In the genomic region with DNA sequence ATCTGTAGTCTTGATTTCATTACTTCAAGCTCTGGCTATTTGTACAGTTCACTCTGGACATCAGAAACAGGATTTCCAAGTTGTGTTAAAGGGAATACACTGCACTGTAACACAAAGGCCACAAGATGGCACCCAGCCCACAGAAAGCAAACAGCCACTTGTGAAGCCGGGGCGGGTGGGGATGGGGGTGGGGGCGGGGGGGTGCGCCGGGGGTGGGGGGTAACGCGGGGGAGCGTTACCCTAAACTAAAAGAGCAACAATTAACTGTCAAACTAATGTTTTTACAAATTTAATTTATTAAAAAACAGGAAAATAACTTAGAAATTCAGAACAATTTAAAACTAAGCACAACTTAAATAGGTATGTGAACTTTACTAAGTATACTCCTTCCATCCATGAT, we compare ENCODE assay signal across 8 cellular contexts. TPM values are rescaled to one million over a fixed set of nuclear protein-coding genes. Genes with fewer than 3 reads are reported as not detected.
DNase-seq lines count a peak whose midpoint lies in the region; ATAC-seq and TF ChIP-seq lines count a peak whose summit lies in the region.

No MANE protein-coding gene starts in this region.

- no peaks in the 10 kb centered on the region for H3K36me3 Mint-ChIP-seq in T-cell

- CTCF ChIA-PET in BJ (lab: Yijun Ruan, JAX) (interaction anchor here (0.7 to 8.6 kb wide), 6 partner anchors 9 to 360 kb away, joined by 3 to 76 read pairs (median 4); partner anchors contain the start of gene EIF2S3), T-cell (lab: Charles Lee) (interaction anchor here (0.6 to 1.5 kb wide), 4 partner anchors 203 to 547 kb away, joined by 3 to 10 read pairs (median 6); no protein-coding TSS in a partner anchor)

- no peak overlapping the region for H3K27ac Mint-ChIP-seq in T-cell

- H3K36me3 ChIP-seq in BJ (ENCODE audit: control insufficient read depth, insufficient read depth, low read length) (no peaks in the 10 kb centered on the region), Karpas-422 (ENCODE audit: insufficient read depth, low read length) (no peaks in the 10 kb centered on the region)

- H3K9me3 Mint-ChIP-seq in T-cell, result no peaks in the 10 kb centered on the region

- peak; percentile 41 for TF ChIP-seq CTCF in BJ (IDR thresholded peaks at IDR 0.05; ENCODE audit: insufficient read depth, low read depth, low read length)
- peak; percentile 44 for TF ChIP-seq CTCF in cardiac fibroblast (IDR thresholded peaks at IDR 0.05; ENCODE audit: low read depth, low read length)

- POLR2A ChIA-PET in BJ (lab: Charles Lee), result no interaction called here
- POLR2A ChIA-PET in T-cell (lab: Charles Lee), result no interaction called here

- no peaks in the 10 kb centered on the region for H3K27me3 Mint-ChIP-seq in T-cell

- no peak overlapping the region for H3K9ac ChIP-seq in Karpas-422 (ENCODE audit: low read length)

- H3K4me3 ChIP-seq in BJ (ENCODE audit: low read depth, low read length) (no peak overlapping the region), Karpas-422 (ENCODE audit: low read length) (no peak overlapping the region), cardiac fibroblast (replicated peaks in 1 of 2; ENCODE audit: low read depth in 2 of 2, low read length in 2 of 2) (no peak overlapping the region)

- peaks cover 2% of the 10 kb centered on the region for H3K4me1 ChIP-seq in Karpas-422 (ENCODE audit: low read length)

- H3K4me2 ChIP-seq in Karpas-422 (ENCODE audit: low read depth, low read length, poor library complexity, severe bottlenecking), result peak overlapping the region; percentile 60

- no peak overlapping the region for H2AFZ ChIP-seq in Karpas-422 (ENCODE audit: low read length)

- H3K4me1 Mint-ChIP-seq in T-cell, result no peaks in the 10 kb centered on the region

- H3K9me2 ChIP-seq in Karpas-422 (replicated peaks; ENCODE audit: insufficient read depth, low read length), result no peaks in the 10 kb centered on the region

- no peaks in the 10 kb centered on the region for H3K9me3 ChIP-seq in Karpas-422 (ENCODE audit: low read length)

- H3K79me2 ChIP-seq in Karpas-422 (ENCODE audit: low read length), result no peaks in the 10 kb centered on the region

- H4K20me1 ChIP-seq in Karpas-422 (ENCODE audit: insufficient read depth, low read depth, low read length), result no peaks in the 10 kb centered on the region

- H3K27me3 ChIP-seq in BJ (ENCODE audit: control insufficient read depth, insufficient read depth, low read length), result no peaks in the 10 kb centered on the region
- no peaks in the 10 kb centered on the region for H3K27me3 ChIP-seq in Karpas-422 (ENCODE audit: low read length)

- ATAC-seq in GM18517 (IDR thresholded peaks at IDR 0.05; ENCODE audit: unreplicated experiment) (peak; percentile 69), T-cell (replicated peaks in 1 of 4) (peak; percentile 44 to 67 (median 53)), HG03442 (IDR thresholded peaks at IDR 0.05; ENCODE audit: unreplicated experiment) (no peak)

- H3K4me3 Mint-ChIP-seq in T-cell, result no peak overlapping the region

- no peak overlapping the region for H3K27ac ChIP-seq in Karpas-422 (ENCODE audit: low read length)

- DNase-seq in BJ (ENCODE audit: low read depth) (no peak), Karpas-422 (peak; percentile 85), T-cell (peak in 28 of 34 experiments; percentile 1 to 40 (median 24)), cardiac fibroblast (ENCODE audit: low read depth in 2 of 2) (peak; percentile 66 to 68), kidney tubule cell (ENCODE audit: low spot score) (peak; percentile 64)
- peak; percentile 31 for DNase-seq in stimulated activated CD4-positive, alpha-beta T cell treated with anti-CD3 and anti-CD28 coated beads, Interleukin-4, amount 100 ng/mL, for 24 hours

RNA-seq across cellular contexts. Expression of gene PRDX4, which starts 27.3 kb away (rescaled TPM):
- 168 and 260 TPM in 2 replicates for polyA plus RNA-seq in BJ (2011; rRNA removed)
- 18.3 and 23.1 TPM in 2 replicates for polyA minus RNA-seq in BJ (2011; rRNA and poly(A)+ RNA removed)
- total RNA-seq in Karpas-422 (2014; rRNA removed; shearing (Covaris generic); ENCODE audit: low replicate concordance), result 64.6 and 66.2 TPM in 2 replicates
- total RNA-seq in T-cell, result 10 to 100 TPM in 3 of 5 donors, 1 to 10 TPM in 2; 8.4 to 16.6 (median 14.2) TPM

RNA-seq across cellular contexts. Expression of gene ACOT9, which starts 48.5 kb away (rescaled TPM):
- polyA plus RNA-seq in BJ (2011; rRNA removed), result 27.7 and 52.8 TPM in 2 replicates
- 17.8 and 18.5 TPM in 2 replicates for polyA minus RNA-seq in BJ (2011; rRNA and poly(A)+ RNA removed)
- 24.6 and 27.8 TPM in 2 replicates for total RNA-seq in Karpas-422 (2014; rRNA removed; shearing (Covaris generic); ENCODE audit: low replicate concordance)
- 10 to 100 TPM; 15.0 to 22.1 (median 19.2) TPM for total RNA-seq in T-cell
